ENCODE assay signal across 26 cellular contexts in the genomic region with DNA sequence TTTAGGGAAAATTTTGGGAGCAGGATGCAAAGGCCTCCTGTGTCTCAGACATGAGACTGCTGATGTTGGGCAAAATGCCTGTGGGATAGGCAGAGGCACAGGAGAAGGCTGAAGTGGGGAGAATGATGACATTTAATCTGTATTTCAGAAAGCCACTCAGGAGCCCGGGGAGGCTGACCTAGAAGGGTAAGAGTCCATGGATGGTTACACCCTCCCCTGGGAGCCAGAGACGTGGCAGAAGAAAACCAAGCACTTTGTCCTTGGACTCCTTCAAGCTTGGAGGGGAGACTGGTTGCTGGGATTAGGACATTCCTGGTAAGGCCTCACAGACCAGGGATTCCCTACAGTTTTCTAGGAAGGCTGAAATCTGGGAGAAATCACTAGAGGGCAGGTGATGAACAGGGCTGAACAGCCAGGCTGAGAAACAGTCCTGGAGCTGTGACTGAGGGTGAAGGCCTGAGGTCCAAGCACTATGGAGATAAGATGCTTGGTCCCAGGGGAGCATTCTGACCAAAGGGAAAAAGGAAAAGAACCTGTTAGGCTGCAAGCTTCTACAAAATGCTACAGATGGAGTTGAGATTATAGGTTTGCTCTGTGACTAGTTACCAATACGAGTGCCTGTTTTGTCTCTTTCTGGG.
"Had no signal": no experiment of that assay in that cellular context is flagged by ENCODE, and none has a peak within 500 bp of the region (broad histone marks: within the 10 kb centered on the region; RNA-seq: fewer than 3 reads in every experiment).

No MANE protein-coding gene starts in this region.

- H3K27ac ChIP-seq: KMS-11, RWPE1, SJCRH30 had no signal

- ATAC-seq: activated T-helper 17 cell treated with anti-CD3 and anti-CD28 coated beads, Interleukin-2, amount 50 U/mL, for 72 hours; Panc1; T-helper 17 cell had no signal

- DNase-seq: activated CD4-positive, alpha-beta memory T cell treated with anti-CD3 and anti-CD28 coated beads for 36 hours; activated CD4-positive, alpha-beta T cell treated with anti-CD3 and anti-CD28 coated beads, Interleukin-2, amount 10 ng/mL, durations not matched to agents 7 days and 5 days; activated CD4-positive, CD25-positive, alpha-beta regulatory T cell; activated CD8-positive, alpha-beta memory T cell treated with anti-CD3 and anti-CD28 coated beads for 24 hours; activated gamma-delta T cell; activated naive CD4-positive, alpha-beta T cell treated with anti-CD3 and anti-CD28 coated beads for 36 hours; activated T-cell treated with anti-CD3 and anti-CD28 coated beads for 4 hours; activated T-cell treated with anti-CD3 and anti-CD28 coated beads, Interleukin-2, amount 50 U/mL, for 48 hours; amygdala; MG63; MV-4-11; NCI-H1092 treated with DMSO at 0.1 percent for 48 hours; NCI-H1417 treated with DMSO at 0.1 percent for 48 hours; NCI-H1694; NCI-H2029 treated with DMSO at 0.1 percent for 48 hours; NCI-H446; NCI-H524; NCI-H748 treated with DMSO at 0.1 percent for 48 hours; Right ventricle myocardium superior; SJCRH30; T-helper 17 cell; T-helper 9 cell had no signal

- H3K9ac ChIP-seq: KMS-11 had no signal

- H3K36me3 ChIP-seq: MG63, SJCRH30 had no signal

- H3K4me2 ChIP-seq: KMS-11 had no signal

- H3K4me3 ChIP-seq: MG63, SJCRH30 had no signal

- H3K9me3 ChIP-seq: MG63, SJCRH30 had no signal
